24 cellular contexts compared by ENCODE assay signal in genomic region chr2:38783586-38783985, GRCh38. TPM values are rescaled to one million over a fixed set of nuclear protein-coding genes. Genes with fewer than 3 reads are reported as not detected.
DNase-seq lines count a peak whose midpoint lies in the region; ATAC-seq, FAIRE-seq and TF ChIP-seq lines count a peak whose summit lies in the region.
"Had no signal": no experiment of that assay in that cellular context is flagged by ENCODE, and none has a peak within 500 bp of the region (broad histone marks: within the 10 kb centered on the region; RNA-seq: fewer than 3 reads in every experiment).

No MANE protein-coding gene starts in this region.

- H4K5ac ChIP-seq in H1 (ENCODE audit: insufficient read length, low read depth, low read length) = no peak overlapping the region

- no peak overlapping the region for H3K4me3 ChIP-seq in HUES64 (ENCODE audit: low read length)
- no peak overlapping the region for H3K4me3 ChIP-seq in H1 (ENCODE audit: extremely low read depth in 1 of 4, insufficient read depth in 2 of 4, low read depth in 3 of 4, low read length in 4 of 4)
- H3K4me3 ChIP-seq in trophoblast cell (ENCODE audit: low read depth, low read length) = no peak overlapping the region
- H3K4me3 ChIP-seq: BLaER1, K562, MG63, SJSA1 had no signal

- no peak overlapping the region for H3K14ac ChIP-seq in H1 (ENCODE audit: insufficient read length)
- H3K14ac ChIP-seq in trophoblast cell (ENCODE audit: low read length) = no peak overlapping the region

- H3K27ac ChIP-seq in C4-2B = peak overlapping the region; percentile 13; the same call in 1 of the 2 replicates
- peak overlapping the region; percentile 4; the same call in 1 of the 2 replicates for H3K27ac ChIP-seq in HUES64 (ENCODE audit: low read depth, low read length)
- H3K27ac ChIP-seq in H1 (ENCODE audit: low read depth, low read length) = peak overlapping the region; percentile 79; the same call in 1 of the 2 replicates
- no peak overlapping the region for H3K27ac ChIP-seq in trophoblast cell (ENCODE audit: low read depth, low read length)
- H3K27ac ChIP-seq: BLaER1, SJSA1 had no signal

- H2BK5ac ChIP-seq in H1 (ENCODE audit: low read depth, low read length) (no peak overlapping the region), trophoblast cell (ENCODE audit: low read depth, low read length, poor library complexity) (no peak overlapping the region)

- H3K9me3 ChIP-seq in HUES64 (ENCODE audit: insufficient read depth, low read depth, low read length) = no peaks in the 10 kb centered on the region
- no peaks in the 10 kb centered on the region for H3K9me3 ChIP-seq in H1 (ENCODE audit: insufficient read depth in 2 of 2, low read depth in 1 of 2, low read length in 1 of 2)
- no peaks in the 10 kb centered on the region for H3K9me3 ChIP-seq in trophoblast cell (ENCODE audit: insufficient read depth, low read depth, low read length)
- H3K9me3 ChIP-seq: BLaER1, Caco-2, MG63, SJSA1 had no signal

- no peaks in the 10 kb centered on the region for H3K23me2 ChIP-seq in H1 (ENCODE audit: low read depth, low read length)

- POLR2A ChIA-PET in H1 (lab: Charles Lee; ENCODE audit: partially characterized antibody) = interaction anchor here (0.7 to 3.2 kb wide), 5 partner anchors 12 to 41 kb away, joined by 3 to 30 read pairs (median 3); partner anchors contain the start of gene SRSF7

- TF ChIP-seq POLR2A in H1 (IDR thresholded peaks at IDR 0.05; ENCODE audit: control extremely low read depth in 1 of 2, low read depth in 2 of 2, low read length in 2 of 2) = no peak

- DNase-seq in H1 (ENCODE audit: low read depth in 1 of 2, low spot score in 2 of 2) (no peak), trophoblast cell (peak; percentile 52 to 94), mucosa of gallbladder (ENCODE audit: low spot score) (no peak)
- DNase-seq: ACHN; Caco-2; CD4-positive, alpha-beta memory T cell; DMS 273 treated with DMSO at 0.1 percent for 48 hours; DMS79 treated with DMSO at 0.1 percent for 48 hours; H7; MG63; NCI-H1048; NCI-H1436; NCI-H1930; NCI-H2227 treated with DMSO at 0.1 percent for 48 hours; NCI-H510A treated with DMSO at 0.1 percent for 48 hours; NCI-H748 treated with DMSO at 0.1 percent for 48 hours had no signal

- no peaks in the 10 kb centered on the region for H4K20me1 ChIP-seq in H1 (replicated peaks in 1 of 2; ENCODE audit: control insufficient read depth in 1 of 2, insufficient read depth in 2 of 2, low read length in 2 of 2)
- H4K20me1 ChIP-seq: BLaER1 had no signal

- H3K9ac ChIP-seq in HUES64 (ENCODE audit: low read depth, low read length) = no peak overlapping the region; the same call in 1 of the 2 replicates
- no peak overlapping the region; a peak in 2 of 7 replicates for H3K9ac ChIP-seq in H1 (replicated peaks in 1 of 4; ENCODE audit: extremely low read depth in 1 of 4, low read depth in 3 of 4, low read length in 3 of 4)
- H3K9ac ChIP-seq in trophoblast cell (ENCODE audit: low read length) = no peak overlapping the region
- H3K9ac ChIP-seq: BLaER1 had no signal

- H4K12ac ChIP-seq in trophoblast cell (ENCODE audit: low read depth, low read length) = no peak overlapping the region

- CTCF ChIA-PET in H1 (lab: Charles Lee; ENCODE audit: partially characterized antibody) = interaction anchor here (0.6 to 1.2 kb wide), 2 partner anchors 18 to 31 kb away, joined by 3 read pairs; no protein-coding TSS in a partner anchor

- H3K18ac ChIP-seq in H1 (ENCODE audit: extremely low read depth, low read length) = no peak overlapping the region
- H3K18ac ChIP-seq in trophoblast cell (ENCODE audit: low read length) = no peak overlapping the region

- no peak overlapping the region for H3K56ac ChIP-seq in H1 (replicated peaks; ENCODE audit: insufficient read length, low read depth, low read length)

- TF ChIP-seq CTCF in C4-2B (conservative IDR thresholded peaks at IDR 0.05) (no peak), H1 (IDR thresholded peaks at IDR 0.05; ENCODE audit: control extremely low read depth in 1 of 3, insufficient read depth in 1 of 3, low read depth in 1 of 3, low read length in 3 of 3) (no peak)

- H2BK15ac ChIP-seq in H1 (ENCODE audit: low read length) = no peak overlapping the region

- no peak for FAIRE-seq in H1 (lab: Jason Lieb, UNC)
- FAIRE-seq: K562, RCC 7860 had no signal

- H2AFZ ChIP-seq in H1 (ENCODE audit: low read length) (no peak overlapping the region), trophoblast cell (ENCODE audit: insufficient read depth, low read length, poor library complexity) (no peak overlapping the region)

- H3K36me3 ChIP-seq in HUES64 (ENCODE audit: insufficient read depth, low read length) (peaks cover 19% of the 10 kb centered on the region), H1 (ENCODE audit: control insufficient read depth in 2 of 4, insufficient read depth in 4 of 4, low read length in 3 of 4) (peaks cover 0 to 6% (median 5%) of the 10 kb centered on the region in 4 experiments; a peak in 4 of 8 replicates), trophoblast cell (ENCODE audit: control insufficient read depth in 1 of 2, insufficient read depth in 2 of 2, low read length in 2 of 2) (peaks cover 4 to 8% of the 10 kb centered on the region in 2 experiments)

- H3K4ac ChIP-seq in H1 (replicated peaks; ENCODE audit: insufficient read length, low read depth, low read length) = no peak overlapping the region
- no peak overlapping the region for H3K4ac ChIP-seq in trophoblast cell (ENCODE audit: low read depth, low read length)

- no peak overlapping the region for H2BK120ac ChIP-seq in H1 (replicated peaks; ENCODE audit: low read depth, low read length)
- H2BK120ac ChIP-seq in trophoblast cell (ENCODE audit: insufficient read depth, low read length, poor library complexity) = no peak overlapping the region

- H4K8ac ChIP-seq in H1 (ENCODE audit: extremely low read depth, insufficient read depth, low read length) (no peak overlapping the region), trophoblast cell (ENCODE audit: low read depth, low read length) (no peak overlapping the region)

- H3K27me3 ChIP-seq in HUES64 (ENCODE audit: insufficient read depth, low read length) = no peaks in the 10 kb centered on the region
- H3K27me3 ChIP-seq in H1 (replicated peaks in 1 of 4; ENCODE audit: control insufficient read depth in 3 of 4, extremely low read depth in 1 of 4, insufficient read depth in 3 of 4, low read length in 3 of 4) = no peaks in the 10 kb centered on the region
- no peaks in the 10 kb centered on the region for H3K27me3 ChIP-seq in trophoblast cell (ENCODE audit: insufficient read depth, low read length)
- H3K27me3 ChIP-seq: BLaER1, MG63, SJSA1 had no signal

- H3K79me1 ChIP-seq in H1 (ENCODE audit: low read depth, low read length) (0 out of 2 replicates have a peak, but pooled peaks cover under 1% of the 10 kb centered on the region), trophoblast cell (ENCODE audit: low read length) (no peaks in the 10 kb centered on the region)

- H3K79me2 ChIP-seq in H1 (ENCODE audit: control insufficient read depth in 1 of 2, insufficient read depth in 2 of 2, low read length in 2 of 2) (no peaks in the 10 kb centered on the region; a peak in 1 of 4 replicates), trophoblast cell (ENCODE audit: control insufficient read depth, insufficient read depth, low read length, poor library complexity) (no peaks in the 10 kb centered on the region)

- H2BK12ac ChIP-seq in H1 (ENCODE audit: low read depth, low read length) = no peak overlapping the region
- H2BK12ac ChIP-seq in trophoblast cell (ENCODE audit: low read length) = no peak overlapping the region

- H4K91ac ChIP-seq in H1 (replicated peaks; ENCODE audit: insufficient read length, low read length) = no peak overlapping the region
- no peak overlapping the region for H4K91ac ChIP-seq in trophoblast cell (ENCODE audit: low read depth, low read length)

- H2BK20ac ChIP-seq in H1 (ENCODE audit: low read length) = no peak overlapping the region

- H2AK5ac ChIP-seq in H1 (ENCODE audit: low read depth, low read length) (no peak overlapping the region), trophoblast cell (ENCODE audit: low read length) (no peak overlapping the region)

- no peak for TF ChIP-seq EP300 in H1 (IDR thresholded peaks at IDR 0.05; ENCODE audit: borderline replicate concordance in 1 of 2, low read depth in 2 of 2, low read length in 2 of 2)

- H3K23ac ChIP-seq in H1 (ENCODE audit: insufficient read length) (no peak overlapping the region), trophoblast cell (ENCODE audit: low read length) (no peak overlapping the region)

- ATAC-seq in HG03045 (IDR thresholded peaks at IDR 0.05; ENCODE audit: unreplicated experiment) (no peak), HG03432 (IDR thresholded peaks at IDR 0.05; ENCODE audit: unreplicated experiment) (no peak)
- ATAC-seq: K562 had no signal

- H3K4me2 ChIP-seq in H1 (ENCODE audit: insufficient read depth in 1 of 2, low read depth in 2 of 2, low read length in 2 of 2) (no peak overlapping the region), trophoblast cell (ENCODE audit: low read length) (no peak overlapping the region)
- H3K4me2 ChIP-seq: BLaER1 had no signal

- peaks cover 15% of the 10 kb centered on the region for H3K4me1 ChIP-seq in HUES64 (ENCODE audit: insufficient read depth, low read length)
- H3K4me1 ChIP-seq in H1 (replicated peaks in 1 of 4; ENCODE audit: control insufficient read depth in 3 of 4, insufficient read depth in 4 of 4, low read length in 3 of 4) = peaks cover 0 to 2% (median 0%) of the 10 kb centered on the region in 4 experiments; a peak in 1 of 7 replicates
- no peaks in the 10 kb centered on the region for H3K4me1 ChIP-seq in trophoblast cell (ENCODE audit: control insufficient read depth in 1 of 2, insufficient read depth in 2 of 2, low read length in 2 of 2)
- H3K4me1 ChIP-seq: SJSA1 had no signal

- no peak for TF ChIP-seq RAD21 in H1 (IDR thresholded peaks at IDR 0.05 in 1 of 2, conservative IDR thresholded peaks at IDR 0.05 in 1 of 2; ENCODE audit: low read depth in 2 of 2, low read length in 2 of 2)

RNA-seq across cellular contexts. Expression of gene GEMIN6, which starts 5.6 kb away (rescaled TPM):
- polyA plus RNA-seq in HUES64 (2013, experiment 1 of 2) = 16.0 TPM
- polyA plus RNA-seq in HUES64 (2013, experiment 2 of 2) = 12.3 TPM
- 25.6 and 26.9 TPM in 2 replicates for total RNA-seq in H1 (2021; fragmentation: NEBNext Ultra II Directional; extraction: Animal tissue kit (Norgen Biotek cat#: 25700))
- polyA plus RNA-seq in H1 (2011; rRNA removed) = 5.2 and 8.4 TPM in 2 replicates
- polyA plus RNA-seq in H1 (2011; cell fraction: cytosol; rRNA removed) = 8.7 TPM
- 3.2 TPM for polyA plus RNA-seq in H1 (2011; cell fraction: nucleus; rRNA removed)
- polyA plus RNA-seq in H1 (2012, experiment 1 of 2) = 13.5 to 24.0 TPM (median 16.0 TPM) in 4 replicates
- polyA plus RNA-seq in H1 (2012, experiment 2 of 2) = 5.2 TPM
- 10.5 TPM for polyA plus RNA-seq in H1 (2013, experiment 1 of 2)
- polyA plus RNA-seq in H1 (2013, experiment 2 of 2) = 11.6 TPM
- polyA minus RNA-seq in H1 (2011; rRNA and poly(A)+ RNA removed) = 3.7 and 4.4 TPM in 2 replicates
- 11.6 TPM for polyA minus RNA-seq in H1 (2011; cell fraction: cytosol; rRNA and poly(A)+ RNA removed)
- polyA minus RNA-seq in H1 (2011; cell fraction: nucleus; rRNA and poly(A)+ RNA removed) = 1.3 TPM
- 6.2 and 6.6 TPM in 2 replicates for polyA plus RNA-seq in trophoblast cell (2013)
- total RNA-seq in mucosa of gallbladder = 18.2 TPM

RNA-seq across cellular contexts. Expression of gene SRSF7, which starts 32.4 kb away (rescaled TPM):
- 398 TPM for polyA plus RNA-seq in HUES64 (2013, experiment 1 of 2)
- polyA plus RNA-seq in HUES64 (2013, experiment 2 of 2) = 431 TPM
- 370 and 378 TPM in 2 replicates for total RNA-seq in H1 (2021; fragmentation: NEBNext Ultra II Directional; extraction: Animal tissue kit (Norgen Biotek cat#: 25700))
- polyA plus RNA-seq in H1 (2011; rRNA removed) = 225 and 415 TPM in 2 replicates
- 615 TPM for polyA plus RNA-seq in H1 (2011; cell fraction: cytosol; rRNA removed)
- 207 TPM for polyA plus RNA-seq in H1 (2011; cell fraction: nucleus; rRNA removed)
- polyA plus RNA-seq in H1 (2012, experiment 1 of 2) = 408 to 584 TPM (median 543 TPM) in 4 replicates
- 59.0 TPM for polyA plus RNA-seq in H1 (2012, experiment 2 of 2)
- 348 TPM for polyA plus RNA-seq in H1 (2013, experiment 1 of 2)
- 305 TPM for polyA plus RNA-seq in H1 (2013, experiment 2 of 2)
- 394 and 488 TPM in 2 replicates for polyA minus RNA-seq in H1 (2011; rRNA and poly(A)+ RNA removed)
- 189 TPM for polyA minus RNA-seq in H1 (2011; cell fraction: cytosol; rRNA and poly(A)+ RNA removed)
- 247 TPM for polyA minus RNA-seq in H1 (2011; cell fraction: nucleus; rRNA and poly(A)+ RNA removed)
- polyA plus RNA-seq in trophoblast cell (2013) = 200 and 205 TPM in 2 replicates
- 84.8 TPM for total RNA-seq in mucosa of gallbladder

Comparison
In these comparisons a context has a peak if more than half of its experiments do, and no peak if none do; other contexts are left out.
1. DNase-seq: peak in trophoblast cell (2 of 2); none in H1 (0 of 2) and mucosa of gallbladder (single experiment).